ENCODE assay signal across 8 cellular contexts in the genomic region with DNA sequence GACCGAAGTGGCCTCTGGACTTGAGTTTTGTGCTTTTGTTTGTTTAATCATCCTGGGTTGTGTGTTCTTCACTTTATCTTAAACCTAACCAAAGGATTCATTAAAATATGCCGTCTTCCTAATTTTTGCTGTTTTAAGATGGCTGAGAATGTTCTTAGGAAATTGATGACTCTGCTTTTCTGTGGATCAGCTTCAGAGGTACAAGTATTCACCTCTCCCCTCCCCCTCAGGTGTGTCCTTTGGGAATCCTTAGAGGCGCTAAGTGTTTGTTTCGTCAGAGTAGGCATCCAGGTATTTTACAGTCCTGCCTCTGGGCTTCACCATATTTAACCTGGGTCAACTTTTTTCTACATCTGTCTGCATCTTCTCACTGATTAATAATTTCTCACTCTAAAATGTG. TPM values are rescaled to one million over a fixed set of nuclear protein-coding genes. Genes with fewer than 3 reads are reported as not detected.
DNase-seq lines count a peak whose midpoint lies in the region; ATAC-seq and TF ChIP-seq lines count a peak whose summit lies in the region.

No MANE protein-coding gene starts in this region.

- H3K4me3 ChIP-seq in DOHH2 (ENCODE audit: low read length) (peak overlapping the region; percentile 84), endocrine pancreas (ENCODE audit: control insufficient read depth, insufficient read depth, low read length) (peak overlapping the region; percentile 100), ovary (peak overlapping the region; percentile 71)

- peaks cover 10% of the 10 kb centered on the region; the same call in 1 of the 2 replicates for H3F3A ChIP-seq in DOHH2 (ENCODE audit: control insufficient read depth, insufficient read depth)

- H3K9ac ChIP-seq in endocrine pancreas (ENCODE audit: control insufficient read depth, insufficient read depth, low read length), result peak overlapping the region; percentile 100

- intact Hi-C loops in ovary (cut with DNase I), result loop anchor here in 1 of 4 donors (10.0 kb wide), 1 partner anchor 64 kb away; a partner anchor contains a TSS

- H3K9me3 ChIP-seq in DOHH2 (ENCODE audit: control insufficient read depth, insufficient read depth, low read length), result no peaks in the 10 kb centered on the region
- no peaks in the 10 kb centered on the region for H3K9me3 ChIP-seq in endocrine pancreas (ENCODE audit: control insufficient read depth, low read length)
- no peaks in the 10 kb centered on the region for H3K9me3 ChIP-seq in ovary

- ATAC-seq in GM18511 (IDR thresholded peaks at IDR 0.05; ENCODE audit: unreplicated experiment), result no peak
- no peak for ATAC-seq in GM21717 (IDR thresholded peaks at IDR 0.05; ENCODE audit: unreplicated experiment)

- no peaks in the 10 kb centered on the region for H4K20me1 ChIP-seq in DOHH2 (ENCODE audit: control insufficient read depth, insufficient read depth, low read depth, low read length)

- H3K36me3 ChIP-seq in DOHH2 (ENCODE audit: control insufficient read depth, low read length) (no peaks in the 10 kb centered on the region), endocrine pancreas (ENCODE audit: control insufficient read depth, insufficient read depth, low read length) (no peaks in the 10 kb centered on the region), ovary (no peaks in the 10 kb centered on the region)

- WGBS in ovary, 3 donors, result 50 to 61% (median 55%) methylated on average over 4 of the region's 4 CpGs

- no peak for TF ChIP-seq POLR2A in ovary (IDR thresholded peaks at IDR 0.05)

- peak overlapping the region; percentile 86 for H3K4me2 ChIP-seq in DOHH2 (ENCODE audit: low read length)

- H3K4me1 ChIP-seq in DOHH2 (ENCODE audit: control insufficient read depth, low read length) (peaks cover 85% of the 10 kb centered on the region), endocrine pancreas (ENCODE audit: control insufficient read depth, insufficient read depth, low read length) (peaks cover 9% of the 10 kb centered on the region), ovary (ENCODE audit: insufficient read depth) (peaks cover 3% of the 10 kb centered on the region)

- DNase-seq in NCI-H510A (lab: John Stamatoyannopoulos, UW) (peak; percentile 22), ovary (no peak), NCI-H82 treated with DMSO at 0.1 percent for 48 hours (lab: John Stamatoyannopoulos, UW; ENCODE audit: unreplicated experiment) (no peak), putamen (ENCODE audit: low spot score) (no peak)

- H3K27ac ChIP-seq in DOHH2 (ENCODE audit: low read depth, low read length), result peak overlapping the region; percentile 51; the same call in 1 of the 2 replicates
- peak overlapping the region; percentile 92 to 93 for H3K27ac ChIP-seq in ovary

- TF ChIP-seq EP300 in ovary (IDR thresholded peaks at IDR 0.05), result no peak

- TF ChIP-seq CTCF in DOHH2 (IDR thresholded peaks at IDR 0.05; ENCODE audit: low read depth, low read length, poor library complexity, severe bottlenecking) (no peak), ovary (IDR thresholded peaks at IDR 0.05) (no peak)

- H3K27me3 ChIP-seq in DOHH2 (ENCODE audit: control insufficient read depth, low read length), result no peaks in the 10 kb centered on the region
- H3K27me3 ChIP-seq in endocrine pancreas (ENCODE audit: control insufficient read depth, insufficient read depth, low read length), result no peaks in the 10 kb centered on the region
- H3K27me3 ChIP-seq in ovary, result no peaks in the 10 kb centered on the region

- H3K9me2 ChIP-seq in DOHH2 (replicated peaks; ENCODE audit: control insufficient read depth, low read length), result no peaks in the 10 kb centered on the region

- peaks cover 55% of the 10 kb centered on the region for H3K79me2 ChIP-seq in DOHH2 (ENCODE audit: control insufficient read depth, low read length)

RNA-seq across cellular contexts. Expression of a gene that starts 1.1 kb away (rescaled TPM):
- total RNA-seq in ovary, result 10 to 100 TPM; 10.1 to 18.2 (median 12.1) TPM
- 1 to 10 TPM; 7.1 to 7.3 TPM for polyA plus RNA-seq in ovary
